26 cellular contexts compared by ENCODE assay signal in genomic region chr17:57980522-57980921, GRCh38. TPM values are rescaled to one million over a fixed set of nuclear protein-coding genes. Genes with fewer than 3 reads are reported as not detected.
"Had no signal": no experiment of that assay in that cellular context is flagged by ENCODE, and none has a peak within 500 bp of the region (broad histone marks: within the 10 kb centered on the region; RNA-seq: fewer than 3 reads in every experiment).

No MANE protein-coding gene starts in this region.

- H3K9ac ChIP-seq: parathyroid adenoma had no signal

- H3K4me3 Mint-ChIP-seq: activated CD4-positive, alpha-beta T cell treated with anti-CD3 and anti-CD28 coated beads, Interleukin-2, amount 10 ng/mL, durations not matched to agents 7 days and 5 days; activated CD8-positive, alpha-beta memory T cell treated with anti-CD3 and anti-CD28 coated beads, Interleukin-2, amount 10 ng/mL, durations not matched to agents 7 days and 5 days; activated CD8-positive, alpha-beta T cell treated with anti-CD3 and anti-CD28 coated beads for 36 hours; activated naive CD8-positive, alpha-beta T cell treated with anti-CD3 and anti-CD28 coated beads, Interleukin-2, amount 50 U/mL, for 24 hours; dendritic cell treated with granulocyte-macrophage colony-stimulating factor and Interleukin-4, amounts not matched to agents 40 ng/mL and 50 ng/mL, for 4 days; natural killer cell; stimulated activated memory B cell treated with anti-CD40 and anti-IgM and Interleukin-4, amounts not matched to agents 10 μg/mL and 1 μg/mL and 100 μg/mL, for 72 hours had no signal

- H3K27me3 ChIP-seq: right lobe of liver, stomach, suprapubic skin, uterus had no signal

- H3K27me3 Mint-ChIP-seq: activated CD4-positive, alpha-beta T cell treated with anti-CD3 and anti-CD28 coated beads, Interleukin-2, amount 10 ng/mL, durations not matched to agents 7 days and 5 days; activated CD8-positive, alpha-beta memory T cell treated with anti-CD3 and anti-CD28 coated beads, Interleukin-2, amount 10 ng/mL, durations not matched to agents 7 days and 5 days; activated CD8-positive, alpha-beta T cell treated with anti-CD3 and anti-CD28 coated beads for 36 hours; activated naive CD8-positive, alpha-beta T cell treated with anti-CD3 and anti-CD28 coated beads, Interleukin-2, amount 50 U/mL, for 24 hours; dendritic cell treated with granulocyte-macrophage colony-stimulating factor and Interleukin-4, amounts not matched to agents 40 ng/mL and 50 ng/mL, for 4 days; stimulated activated memory B cell treated with anti-CD40 and anti-IgM and Interleukin-4, amounts not matched to agents 10 μg/mL and 1 μg/mL and 100 μg/mL, for 72 hours had no signal

- H3K9me3 ChIP-seq: left ventricle myocardium inferior, right lobe of liver, stomach, suprapubic skin, uterus had no signal

- H2AFZ ChIP-seq: parathyroid adenoma had no signal

- H3K27ac Mint-ChIP-seq: activated CD4-positive, alpha-beta T cell treated with anti-CD3 and anti-CD28 coated beads, Interleukin-2, amount 10 ng/mL, durations not matched to agents 7 days and 5 days; activated CD8-positive, alpha-beta memory T cell treated with anti-CD3 and anti-CD28 coated beads, Interleukin-2, amount 10 ng/mL, durations not matched to agents 7 days and 5 days; activated CD8-positive, alpha-beta T cell treated with anti-CD3 and anti-CD28 coated beads for 36 hours; activated naive CD8-positive, alpha-beta T cell treated with anti-CD3 and anti-CD28 coated beads, Interleukin-2, amount 50 U/mL, for 24 hours; dendritic cell treated with granulocyte-macrophage colony-stimulating factor and Interleukin-4, amounts not matched to agents 40 ng/mL and 50 ng/mL, for 4 days; stimulated activated memory B cell treated with anti-CD40 and anti-IgM and Interleukin-4, amounts not matched to agents 10 μg/mL and 1 μg/mL and 100 μg/mL, for 72 hours had no signal

- H3K27ac ChIP-seq: left ventricle myocardium inferior, parathyroid adenoma, right lobe of liver, stomach, suprapubic skin, uterus, WERI-Rb-1 had no signal

- DNase-seq: activated CD4-positive, alpha-beta T cell treated with anti-CD3 and anti-CD28 coated beads, Interleukin-2, amount 10 ng/mL, durations not matched to agents 7 days and 5 days; activated CD4-positive, CD25-positive, alpha-beta regulatory T cell treated with anti-CD3 and anti-CD28 coated beads, Interleukin-2, amount 50 U/mL, for 72 hours; activated CD8-positive, alpha-beta memory T cell treated with anti-CD3 and anti-CD28 coated beads, Interleukin-2, amount 10 ng/mL, durations not matched to agents 7 days and 5 days; activated CD8-positive, alpha-beta T cell treated with anti-CD3 and anti-CD28 coated beads for 36 hours; activated gamma-delta T cell; activated naive CD4-positive, alpha-beta T cell treated with anti-CD3 and anti-CD28 coated beads, Interleukin-2, amount 50 U/mL, for 16 hours; activated naive CD8-positive, alpha-beta T cell treated with anti-CD3 and anti-CD28 coated beads, Interleukin-2, amount 50 U/mL, for 24 hours; activated T-cell treated with anti-CD3 and anti-CD28 coated beads for 4 hours; effector CD4-positive, alpha-beta T cell; erythroblast; foreskin fibroblast; left ventricle myocardium inferior; midbrain; natural killer cell; nucleus accumbens; right lobe of liver; small intestine; stimulated activated CD4-positive, alpha-beta T cell treated with anti-CD3 and anti-CD28 coated beads, Interleukin-2, amount 100 ng/mL, for 24 hours; stomach; trophoblast cell; uterus; WERI-Rb-1 had no signal

- H3K9me3 Mint-ChIP-seq: activated CD4-positive, alpha-beta T cell treated with anti-CD3 and anti-CD28 coated beads, Interleukin-2, amount 10 ng/mL, durations not matched to agents 7 days and 5 days; activated CD8-positive, alpha-beta T cell treated with anti-CD3 and anti-CD28 coated beads for 36 hours; activated naive CD8-positive, alpha-beta T cell treated with anti-CD3 and anti-CD28 coated beads, Interleukin-2, amount 50 U/mL, for 24 hours; dendritic cell treated with granulocyte-macrophage colony-stimulating factor and Interleukin-4, amounts not matched to agents 40 ng/mL and 50 ng/mL, for 4 days; natural killer cell; stimulated activated memory B cell treated with anti-CD40 and anti-IgM and Interleukin-4, amounts not matched to agents 10 μg/mL and 1 μg/mL and 100 μg/mL, for 72 hours had no signal

- H3K4me3 ChIP-seq: left ventricle myocardium inferior, right lobe of liver, stomach, suprapubic skin, uterus had no signal

- H3K36me3 ChIP-seq: uterus had no signal

RNA-seq across cellular contexts. Expression of gene CUEDC1, which starts 25.3 kb away (rescaled TPM):
- total RNA-seq: activated CD8-positive, alpha-beta memory T cell treated with anti-CD3 and anti-CD28 coated beads, Interleukin-2, amount 10 ng/mL, durations not matched to agents 7 days and 5 days had no signal
